ENCODE assay signal across 8 cellular contexts in the genomic region with DNA sequence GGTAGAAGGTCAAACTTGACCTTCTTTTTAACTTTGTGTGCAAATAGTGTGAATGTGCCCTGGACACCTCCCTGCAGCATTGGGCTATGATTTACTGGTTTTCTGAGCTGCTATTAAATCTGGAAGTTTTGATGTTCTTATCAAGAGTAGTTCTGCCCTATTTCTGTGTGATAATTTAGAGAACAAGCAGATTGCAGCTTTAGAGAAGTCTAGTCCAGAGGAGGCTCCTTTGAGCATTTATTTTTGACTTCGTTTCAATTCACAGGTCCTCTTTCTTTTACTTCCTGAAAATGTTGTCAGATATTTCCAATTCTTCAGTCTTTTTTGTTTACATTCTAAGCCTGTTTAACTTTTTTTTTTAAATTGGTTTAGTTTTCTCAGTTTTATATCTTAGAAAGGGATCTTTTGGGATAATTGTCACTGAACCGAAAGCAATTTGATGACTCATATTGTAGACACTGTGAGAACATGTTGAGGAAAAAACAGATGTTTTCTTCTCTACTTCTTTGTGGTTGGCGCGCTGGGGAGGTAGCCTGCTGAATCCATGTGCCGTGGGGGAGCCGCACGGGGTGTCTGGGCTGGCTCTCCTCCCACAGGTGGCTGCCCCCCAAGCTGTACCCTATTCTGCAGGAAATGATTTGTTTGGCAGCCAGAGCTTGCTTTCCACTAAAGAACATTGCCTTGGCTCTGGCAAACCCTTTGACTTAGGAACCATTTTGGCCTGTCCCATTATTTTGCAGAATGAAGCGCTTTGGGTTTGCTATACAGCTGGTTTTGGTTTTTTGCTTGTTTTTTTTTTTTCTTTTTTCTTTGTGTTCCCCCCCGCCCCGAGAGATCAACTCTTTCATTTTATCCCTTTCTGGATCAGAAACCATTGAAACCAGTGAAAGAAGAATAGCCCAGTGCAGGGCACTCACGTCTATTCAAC. TPM values are rescaled to one million over a fixed set of nuclear protein-coding genes. Genes with fewer than 3 reads are reported as not detected.
DNase-seq lines count a peak whose midpoint lies in the region; ATAC-seq and TF ChIP-seq lines count a peak whose summit lies in the region.

No MANE protein-coding gene starts in this region.

- H3K4me1 Mint-ChIP-seq in activated CD4-positive, alpha-beta T cell treated with anti-CD3 and anti-CD28 coated beads, Interleukin-2, amount 10 ng/mL, durations not matched to agents 24 days and 14 days, result peaks cover 27% of the 10 kb centered on the region
- peaks cover 5% of the 10 kb centered on the region for H3K4me1 Mint-ChIP-seq in progenitor cell of endocrine pancreas (ENCODE audit: low read depth)

- no peak overlapping the region for H3K9ac ChIP-seq in duodenal mucosa (ENCODE audit: low read depth in 1 of 2, low read length in 2 of 2)

- no peak overlapping the region for H3K4me3 ChIP-seq in duodenal mucosa (ENCODE audit: low read depth in 1 of 2, low read length in 2 of 2)

- H3K27me3 ChIP-seq in duodenal mucosa (ENCODE audit: control insufficient read depth in 1 of 2, insufficient read depth in 2 of 2, low read length in 2 of 2), result no peaks in the 10 kb centered on the region

- ATAC-seq in GM18867 (IDR thresholded peaks at IDR 0.05; ENCODE audit: unreplicated experiment), result no peak
- ATAC-seq in GM21423 (IDR thresholded peaks at IDR 0.05; ENCODE audit: unreplicated experiment), result no peak
- ATAC-seq in GM19452 (IDR thresholded peaks at IDR 0.05; ENCODE audit: unreplicated experiment), result no peak

- TF ChIP-seq CTCF in progenitor cell of endocrine pancreas (IDR thresholded peaks at IDR 0.05; ENCODE audit: unreplicated experiment), result no peak

- H3K36me3 Mint-ChIP-seq in activated CD4-positive, alpha-beta T cell treated with anti-CD3 and anti-CD28 coated beads, Interleukin-2, amount 10 ng/mL, durations not matched to agents 24 days and 14 days (ENCODE audit: low read depth), result peaks cover 2% of the 10 kb centered on the region
- peaks cover 5% of the 10 kb centered on the region for H3K36me3 Mint-ChIP-seq in progenitor cell of endocrine pancreas (ENCODE audit: insufficient read depth)

- H3K9me3 ChIP-seq in KOPT-K1 (ENCODE audit: insufficient read depth, low read length, poor library complexity, severe bottlenecking), result no peaks in the 10 kb centered on the region
- no peaks in the 10 kb centered on the region for H3K9me3 ChIP-seq in duodenal mucosa (ENCODE audit: control insufficient read depth in 1 of 2, low read length in 2 of 2)

- peak; percentile 22 for DNase-seq in CMK (ENCODE audit: low read depth)
- peak; percentile 86 for DNase-seq in activated CD4-positive, alpha-beta T cell treated with anti-CD3 and anti-CD28 coated beads, Interleukin-2, amount 10 ng/mL, durations not matched to agents 24 days and 14 days
- DNase-seq in progenitor cell of endocrine pancreas (ENCODE audit: low spot score, unreplicated experiment), result no peak

- intact Hi-C loops in activated CD4-positive, alpha-beta T cell treated with anti-CD3 and anti-CD28 coated beads, Interleukin-2, amount 10 ng/mL, durations not matched to agents 24 days and 14 days (cut with micrococcal nuclease), result loop anchor here (5.0 kb wide), 1 partner anchor 54 kb away; a partner anchor contains a TSS

- H3K27ac ChIP-seq in KOPT-K1 (ENCODE audit: low read depth, low read length, poor library complexity, severe bottlenecking) (peak overlapping the region; percentile 67), duodenal mucosa (ENCODE audit: low read depth, low read length) (peak overlapping the region; percentile 36)

- H3K9me3 Mint-ChIP-seq in activated CD4-positive, alpha-beta T cell treated with anti-CD3 and anti-CD28 coated beads, Interleukin-2, amount 10 ng/mL, durations not matched to agents 24 days and 14 days, result no peaks in the 10 kb centered on the region
- peaks cover 3% of the 10 kb centered on the region for H3K9me3 Mint-ChIP-seq in progenitor cell of endocrine pancreas (ENCODE audit: low read depth)

- H3K36me3 ChIP-seq in KOPT-K1 (ENCODE audit: insufficient read depth, low read length) (0 out of 2 replicates have a peak, but pooled peaks cover 5% of the 10 kb centered on the region), duodenal mucosa (ENCODE audit: control insufficient read depth in 1 of 2, insufficient read depth in 2 of 2, low read length in 2 of 2) (no peaks in the 10 kb centered on the region)

- peaks cover 0 to 11% of the 10 kb centered on the region in 2 donors for H3K4me1 ChIP-seq in duodenal mucosa (ENCODE audit: control insufficient read depth in 1 of 2, insufficient read depth in 2 of 2, low read length in 2 of 2)

- H3K4me3 Mint-ChIP-seq in activated CD4-positive, alpha-beta T cell treated with anti-CD3 and anti-CD28 coated beads, Interleukin-2, amount 10 ng/mL, durations not matched to agents 24 days and 14 days, result peak overlapping the region; percentile 58
- no peak overlapping the region for H3K4me3 Mint-ChIP-seq in progenitor cell of endocrine pancreas (ENCODE audit: low read depth)

- H3K27ac Mint-ChIP-seq in activated CD4-positive, alpha-beta T cell treated with anti-CD3 and anti-CD28 coated beads, Interleukin-2, amount 10 ng/mL, durations not matched to agents 24 days and 14 days, result peak overlapping the region; percentile 52
- peak overlapping the region; percentile 10 for H3K27ac Mint-ChIP-seq in progenitor cell of endocrine pancreas

- peaks cover 2% of the 10 kb centered on the region for H3K27me3 Mint-ChIP-seq in activated CD4-positive, alpha-beta T cell treated with anti-CD3 and anti-CD28 coated beads, Interleukin-2, amount 10 ng/mL, durations not matched to agents 24 days and 14 days
- H3K27me3 Mint-ChIP-seq in progenitor cell of endocrine pancreas, result no peaks in the 10 kb centered on the region

RNA-seq across cellular contexts. Expression of a gene that starts 53.4 kb away (rescaled TPM):
- total RNA-seq in activated CD4-positive, alpha-beta T cell treated with anti-CD3 and anti-CD28 coated beads, Interleukin-2, amount 10 ng/mL, durations not matched to agents 24 days and 14 days, result 15.1 and 15.3 TPM in 2 replicates
- 35.6 and 38.7 TPM in 2 replicates for total RNA-seq in progenitor cell of endocrine pancreas

RNA-seq across cellular contexts. Expression of a gene that starts 54.2 kb away (rescaled TPM):
- 515 and 539 TPM in 2 replicates for total RNA-seq in activated CD4-positive, alpha-beta T cell treated with anti-CD3 and anti-CD28 coated beads, Interleukin-2, amount 10 ng/mL, durations not matched to agents 24 days and 14 days
- 265 and 276 TPM in 2 replicates for total RNA-seq in progenitor cell of endocrine pancreas
